In genomic region chr1:62476525-62477219, GRCh38 we compare ENCODE assay signal across 17 cellular contexts. TPM values are rescaled to one million over a fixed set of nuclear protein-coding genes. Genes with fewer than 3 reads are reported as not detected.
DNase-seq lines count a peak whose midpoint lies in the region; ATAC-seq and TF ChIP-seq lines count a peak whose summit lies in the region.
"Had no signal": no experiment of that assay in that cellular context is flagged by ENCODE, and none has a peak within 500 bp of the region (broad histone marks: within the 10 kb centered on the region; RNA-seq: fewer than 3 reads in every experiment).

No MANE protein-coding gene starts in this region.

- no peak overlapping the region for H3K9ac ChIP-seq in HUES6 (ENCODE audit: low read length)
- H3K9ac ChIP-seq in endodermal cell (ENCODE audit: extremely low read depth, low read length, poor library complexity, severe bottlenecking): no peak overlapping the region
- no peak overlapping the region for H3K9ac ChIP-seq in iPS-20b (ENCODE audit: low read depth, low read length)
- H3K9ac ChIP-seq: GM23248 had no signal

- H3K27me3 Mint-ChIP-seq in GM23338 (ENCODE audit: insufficient read depth, low read depth, poor library complexity): peaks cover 3% of the 10 kb centered on the region
- H3K27me3 Mint-ChIP-seq in endodermal cell (ENCODE audit: insufficient read depth): no peaks in the 10 kb centered on the region
- no peaks in the 10 kb centered on the region for H3K27me3 Mint-ChIP-seq in progenitor cell of endocrine pancreas
- H3K27me3 Mint-ChIP-seq: CD4-positive, alpha-beta T cell had no signal

- H3K4me3 ChIP-seq in GM23338 (peak overlapping the region; percentile 12; the same call in 1 of the 2 replicates), HUES6 (ENCODE audit: low read depth, low read length) (no peak overlapping the region; the same call in 1 of the 2 replicates), endodermal cell (ENCODE audit: low read length) (no peak overlapping the region), iPS-20b (ENCODE audit: low read length) (peak overlapping the region; percentile 40; the same call in 1 of the 2 replicates)
- H3K4me3 ChIP-seq: A549, GM23248, HAP-1 had no signal

- H3F3A ChIP-seq in GM23338 (replicated peaks; ENCODE audit: low read depth): no peaks in the 10 kb centered on the region

- 73 to 100% methylated on average over 1 to 3 of the region's 3 CpGs for WGBS in endodermal cell (ENCODE audit: insufficient coverage in 1 of 2, insufficient read length in 1 of 2), 2 experiments

- H3K36me3 ChIP-seq in GM23338 (ENCODE audit: insufficient read depth) (no peaks in the 10 kb centered on the region), HUES6 (ENCODE audit: control insufficient read depth, insufficient read depth, low read length) (peaks cover 14% of the 10 kb centered on the region), endodermal cell (ENCODE audit: control insufficient read depth, insufficient read depth, low read length) (peaks cover 48% of the 10 kb centered on the region), iPS-20b (ENCODE audit: insufficient read depth, low read depth, low read length) (peaks cover 36% of the 10 kb centered on the region; the same call in 1 of the 2 replicates)

- H3K36me3 Mint-ChIP-seq in GM23338 (ENCODE audit: low read depth): peaks cover 16% of the 10 kb centered on the region
- peaks cover 45% of the 10 kb centered on the region for H3K36me3 Mint-ChIP-seq in endodermal cell (ENCODE audit: low read depth)
- peaks cover 39% of the 10 kb centered on the region for H3K36me3 Mint-ChIP-seq in progenitor cell of endocrine pancreas (ENCODE audit: insufficient read depth)

- no peaks in the 10 kb centered on the region for H4K20me1 ChIP-seq in GM23338 (replicated peaks; ENCODE audit: insufficient read depth)

- peak overlapping the region; percentile 36 for H3K4me2 ChIP-seq in GM23338
- H3K4me2 ChIP-seq: A549 had no signal

- H3K27ac Mint-ChIP-seq in GM23338: peak overlapping the region; percentile 12; the same call in 1 of the 2 replicates
- H3K27ac Mint-ChIP-seq in endodermal cell: no peak overlapping the region
- H3K27ac Mint-ChIP-seq in progenitor cell of endocrine pancreas: no peak overlapping the region
- H3K27ac Mint-ChIP-seq: CD4-positive, alpha-beta T cell had no signal

- no peaks in the 10 kb centered on the region for H3K9me2 ChIP-seq in GM23338 (ENCODE audit: insufficient read depth)

- H3K27ac ChIP-seq in GM23338 (ENCODE audit: low read depth): no peak overlapping the region
- H3K27ac ChIP-seq in HUES6 (ENCODE audit: low read depth, low read length): peak overlapping the region; percentile 40
- no peak overlapping the region for H3K27ac ChIP-seq in endodermal cell (ENCODE audit: low read depth, low read length)
- H3K27ac ChIP-seq in iPS-20b (ENCODE audit: low read length): no peak overlapping the region
- H3K27ac ChIP-seq in substantia nigra (ENCODE audit: low read depth, low read length, poor library complexity, severe bottlenecking): no peak overlapping the region
- H3K27ac ChIP-seq: 22Rv1, A549, C4-2B, GM23248, HL-60 had no signal

- no peaks in the 10 kb centered on the region for H3K79me2 ChIP-seq in GM23338 (replicated peaks; ENCODE audit: insufficient read depth)

- H3K4me3 Mint-ChIP-seq in GM23338 (peak overlapping the region; percentile 57), endodermal cell (no peak overlapping the region), progenitor cell of endocrine pancreas (ENCODE audit: low read depth) (no peak overlapping the region)
- H3K4me3 Mint-ChIP-seq: CD4-positive, alpha-beta T cell had no signal

- H3K4me1 Mint-ChIP-seq in GM23338 (peaks cover 38% of the 10 kb centered on the region), endodermal cell (peaks cover 18% of the 10 kb centered on the region), progenitor cell of endocrine pancreas (ENCODE audit: low read depth) (no peaks in the 10 kb centered on the region)

- H3K4me1 ChIP-seq in GM23338 (ENCODE audit: insufficient read depth) (peaks cover 22% of the 10 kb centered on the region), HUES6 (ENCODE audit: control insufficient read depth, insufficient read depth, low read length) (peaks cover 21% of the 10 kb centered on the region), endodermal cell (ENCODE audit: control insufficient read depth, insufficient read depth, low read length) (no peaks in the 10 kb centered on the region), iPS-20b (ENCODE audit: insufficient read depth, low read length) (peaks cover 18% of the 10 kb centered on the region)
- H3K4me1 ChIP-seq: A549, Caco-2, HAP-1 had no signal

- no peaks in the 10 kb centered on the region for H3K9me3 Mint-ChIP-seq in GM23338
- no peaks in the 10 kb centered on the region for H3K9me3 Mint-ChIP-seq in endodermal cell
- no peaks in the 10 kb centered on the region for H3K9me3 Mint-ChIP-seq in progenitor cell of endocrine pancreas (ENCODE audit: low read depth)
- H3K9me3 Mint-ChIP-seq: CD4-positive, alpha-beta T cell had no signal

- ATAC-seq in GM23338: peak; percentile 92
- ATAC-seq: A549 had no signal

- H3K9me3 ChIP-seq in HUES6 (ENCODE audit: control insufficient read depth, insufficient read depth, low read depth, low read length) (no peaks in the 10 kb centered on the region), endodermal cell (ENCODE audit: control insufficient read depth, low read length) (no peaks in the 10 kb centered on the region), iPS-20b (ENCODE audit: insufficient read depth, low read depth, low read length) (no peaks in the 10 kb centered on the region)
- H3K9me3 ChIP-seq: A549, Caco-2, HAP-1 had no signal

- no peak overlapping the region for H2AFZ ChIP-seq in GM23338
- H2AFZ ChIP-seq: GM23248 had no signal

- H3K27me3 ChIP-seq in GM23338 (ENCODE audit: insufficient read depth) (no peaks in the 10 kb centered on the region), HUES6 (ENCODE audit: control insufficient read depth, insufficient read depth, low read length) (no peaks in the 10 kb centered on the region), endodermal cell (ENCODE audit: control insufficient read depth, insufficient read depth, low read length, poor library complexity, severe bottlenecking) (no peaks in the 10 kb centered on the region), iPS-20b (ENCODE audit: insufficient read depth, low read length) (no peaks in the 10 kb centered on the region)

- TF ChIP-seq CTCF in GM23338 (conservative IDR thresholded peaks at IDR 0.05; ENCODE audit: low read depth in 2 of 2) (no peak), endodermal cell (conservative IDR thresholded peaks at IDR 0.05) (no peak), progenitor cell of endocrine pancreas (IDR thresholded peaks at IDR 0.05; ENCODE audit: unreplicated experiment) (no peak)

- peak; percentile 68 for DNase-seq in GM23338 (ENCODE audit: low spot score)
- DNase-seq in endodermal cell: peak; percentile 55
- DNase-seq in substantia nigra (lab: John Stamatoyannopoulos, UW): no peak
- no peak for DNase-seq in NOMO-1 (lab: John Stamatoyannopoulos, UW; ENCODE audit: unreplicated experiment in 2 of 2)
- DNase-seq in progenitor cell of endocrine pancreas (ENCODE audit: low spot score, unreplicated experiment): no peak
- DNase-seq in NCI-H1694 treated with DMSO at 0.1 percent for 48 hours (lab: John Stamatoyannopoulos, UW): no peak
- DNase-seq: AML-193; Caco-2; CD4-positive, alpha-beta T cell; GM23248 had no signal

TF ChIP-seq in GM23338, 12 proteins besides CTCF, POLR2A, EP300 and RAD21:
- TF ChIP-seq EZH2 (IDR thresholded peaks at IDR 0.05; ENCODE audit: low read depth, unreplicated experiment) (no peak), NANOG (IDR thresholded peaks at IDR 0.05; ENCODE audit: borderline replicate concordance) (0 out of 2 replicates have a peak, but pooled peaks have one; percentile 33)

RNA-seq across cellular contexts. Expression of gene USP1, which starts 39.8 kb away (rescaled TPM):
- 45.2 and 45.6 TPM in 2 replicates for total RNA-seq in GM23338 (2014; rRNA removed; shearing (Covaris generic))
- polyA plus RNA-seq in GM23338 (2016; fragmentation: Nextera tagmentation; extraction: Ambion mirVana): 53.3 and 74.6 TPM in 2 replicates
- total RNA-seq in endodermal cell (10 to 100 TPM; 42.5 to 55.8 TPM), progenitor cell of endocrine pancreas (32.2 and 34.2 TPM in 2 replicates)
- 56.7 TPM for polyA plus RNA-seq in endodermal cell (2013, experiment 1 of 2)
- polyA plus RNA-seq in endodermal cell (2013, experiment 2 of 2): 61.8 TPM

Comparison
In these comparisons a context has a peak if more than half of its experiments do, and no peak if none do; other contexts are left out.
1. DNase-seq: peak in GM23338 (single experiment) and endodermal cell (single experiment); none in substantia nigra (0 of 49), NOMO-1 (0 of 2), progenitor cell of endocrine pancreas (single experiment) and NCI-H1694 treated with DMSO at 0.1 percent for 48 hours (single experiment).
2. H3K4me3 ChIP-seq: peak in GM23338 (single experiment) and iPS-20b (single experiment); none in HUES6 (single experiment) and endodermal cell (single experiment).